In the genomic region with DNA sequence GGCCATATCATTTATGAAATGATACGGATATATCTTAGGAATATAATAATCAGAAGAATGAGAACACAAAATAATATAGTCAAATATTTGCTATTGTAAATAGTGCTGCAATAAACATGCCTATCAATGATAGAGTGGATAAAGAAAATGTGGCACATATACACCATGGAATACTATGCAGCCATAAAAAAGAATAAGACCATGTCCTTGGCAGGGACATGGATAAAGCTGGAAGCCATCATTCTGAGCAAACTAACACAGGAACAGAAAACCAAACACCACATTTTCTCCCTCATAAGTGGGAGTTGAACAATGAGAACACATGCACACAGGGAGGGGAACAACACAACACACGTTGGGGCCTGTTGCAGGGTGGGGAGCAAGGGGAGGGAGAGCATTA, we compare ENCODE assay signal across 2 cellular contexts. TPM values are rescaled to one million over a fixed set of nuclear protein-coding genes. Genes with fewer than 3 reads are reported as not detected.
"Had no signal": no experiment of that assay in that cellular context is flagged by ENCODE, and none has a peak within 500 bp of the region (broad histone marks: within the 10 kb centered on the region; RNA-seq: fewer than 3 reads in every experiment).

No MANE protein-coding gene starts in this region.

RNA-seq across cellular contexts. Expression of a gene that starts 28.6 kb away (rescaled TPM):
- total RNA-seq: osteoblast, right atrium auricular region had no signal
